ENCODE assay signal across 26 cellular contexts in the genomic region with DNA sequence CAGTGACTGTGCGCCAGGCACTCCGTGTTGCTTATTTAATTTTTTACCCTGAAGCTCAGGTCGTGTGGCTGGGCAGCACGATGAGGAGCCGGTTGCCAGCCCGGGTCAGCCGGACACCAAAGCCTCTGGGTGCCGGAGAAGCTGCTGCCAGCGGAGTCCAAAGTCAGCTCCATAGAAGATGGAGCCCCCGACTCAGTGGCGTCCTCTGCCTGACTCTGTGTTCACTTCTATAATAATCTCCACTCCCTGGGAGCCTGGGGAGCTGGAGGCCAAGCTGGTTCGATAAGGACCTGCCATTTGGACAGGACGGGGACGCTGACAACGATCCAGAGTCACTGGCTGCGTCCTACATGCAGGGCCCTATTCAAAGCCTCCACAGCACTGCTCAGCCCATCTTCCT.
DNase-seq lines count a peak whose midpoint lies in the region; ATAC-seq, FAIRE-seq and TF ChIP-seq lines count a peak whose summit lies in the region.
"Had no signal": no experiment of that assay in that cellular context is flagged by ENCODE, and none has a peak within 500 bp of the region (broad histone marks: within the 10 kb centered on the region; RNA-seq: fewer than 3 reads in every experiment).

No MANE protein-coding gene starts in this region.

- BruUV-seq in Panc1 (replicated peaks; lab: Mats Ljungman, UMichigan), result no TSS peak

- H3K23ac ChIP-seq in H1 (ENCODE audit: insufficient read length), result no peak overlapping the region

- H3K27me3 ChIP-seq in Panc1 (ENCODE audit: control insufficient read depth, insufficient read depth, low read length) (no peaks in the 10 kb centered on the region), H1 (replicated peaks in 1 of 4; ENCODE audit: control insufficient read depth in 3 of 4, extremely low read depth in 1 of 4, insufficient read depth in 3 of 4, low read length in 3 of 4) (no peaks in the 10 kb centered on the region), iPS-15b (ENCODE audit: control insufficient read depth, insufficient read depth, low read length) (no peaks in the 10 kb centered on the region), gastrocnemius medialis (no peaks in the 10 kb centered on the region)
- H3K27me3 ChIP-seq: MG63 had no signal

- 0 out of 2 replicates have a peak overlapping the region, but pooled peaks have one; percentile 65 for H2AK5ac ChIP-seq in H1 (ENCODE audit: low read depth, low read length)

- TF ChIP-seq CTCF in Panc1 (IDR thresholded peaks at IDR 0.05), result no peak
- TF ChIP-seq CTCF in H1 (IDR thresholded peaks at IDR 0.05; ENCODE audit: control extremely low read depth in 1 of 3, insufficient read depth in 1 of 3, low read depth in 1 of 3, low read length in 3 of 3), result no peak
- TF ChIP-seq CTCF in gastrocnemius medialis (IDR thresholded peaks at IDR 0.05 in 4 of 5, conservative IDR thresholded peaks at IDR 0.05 in 1 of 5), result no peak

- H3K79me1 ChIP-seq in H1 (ENCODE audit: low read depth, low read length), result peaks cover 22% of the 10 kb centered on the region

- no peak overlapping the region for H3K14ac ChIP-seq in H1 (ENCODE audit: insufficient read length)

- H3K4me1 ChIP-seq in Panc1 (ENCODE audit: control insufficient read depth, insufficient read depth, low read length), result peaks cover 66% of the 10 kb centered on the region
- H3K4me1 ChIP-seq in H1 (replicated peaks in 1 of 4; ENCODE audit: control insufficient read depth in 3 of 4, insufficient read depth in 4 of 4, low read length in 3 of 4), result peaks cover 0 to 6% (median 0%) of the 10 kb centered on the region in 4 experiments; a peak in 2 of 7 replicates
- no peaks in the 10 kb centered on the region for H3K4me1 ChIP-seq in iPS-15b (ENCODE audit: control insufficient read depth, insufficient read depth, low read length)
- H3K4me1 ChIP-seq in gastrocnemius medialis, result peaks cover 34 to 59% of the 10 kb centered on the region in 2 donors

- no peak overlapping the region for H3K18ac ChIP-seq in H1 (ENCODE audit: extremely low read depth, low read length)

- H3K9me3 ChIP-seq in Panc1 (ENCODE audit: control insufficient read depth, insufficient read depth, low read depth, low read length), result no peaks in the 10 kb centered on the region
- no peaks in the 10 kb centered on the region for H3K9me3 ChIP-seq in H1 (ENCODE audit: insufficient read depth in 2 of 2, low read depth in 1 of 2, low read length in 1 of 2)
- H3K9me3 ChIP-seq in iPS-15b (ENCODE audit: control insufficient read depth, insufficient read depth, low read length), result no peaks in the 10 kb centered on the region
- H3K9me3 ChIP-seq in gastrocnemius medialis, result no peaks in the 10 kb centered on the region
- H3K9me3 ChIP-seq: MG63 had no signal

- peak overlapping the region; percentile 73 for H3K27ac ChIP-seq in Panc1 (ENCODE audit: low read length)
- 0 out of 2 replicates have a peak overlapping the region, but pooled peaks have one; percentile 0 for H3K27ac ChIP-seq in H1 (ENCODE audit: low read depth, low read length)
- H3K27ac ChIP-seq in gastrocnemius medialis, result peak overlapping the region; percentile 4 to 88 (median 14)
- H3K27ac ChIP-seq: VCaP had no signal

- no peak overlapping the region for H2BK20ac ChIP-seq in H1 (ENCODE audit: low read length)

- no peak for FAIRE-seq in H1 (lab: Jason Lieb, UNC)

- H3K4me3 Mint-ChIP-seq in activated T-helper 1 cell treated with anti-CD3 and anti-CD28 coated beads, Interleukin-12 subunit alpha, Interleukin-12 subunit beta, Interleukin-2, Interleukin-4 antibody, amounts not matched to agents 30 ng/mL and 10 ng/mL and 1 ng/mL, durations not matched to agents 14 hours and 24 hours and 36 hours, result no peak overlapping the region
- H3K4me3 Mint-ChIP-seq: central memory CD8-positive, alpha-beta T cell; T-helper 2 cell treated with Interferon-gamma antibody and Interleukin-4, amounts not matched to agents 5 μg/mL and 100 μg/mL, for 36 hours; type B pancreatic cell had no signal

- intact Hi-C loops in Panc1 (cut with micrococcal nuclease; ENCODE audit: unreplicated experiment), result no loop called here
- intact Hi-C loops in gastrocnemius medialis (cut with DNase I; ENCODE audit: low total_unique reads), result no loop called here
- intact Hi-C loops in activated T-helper 1 cell treated with anti-CD3 and anti-CD28 coated beads, Interleukin-12 subunit alpha, Interleukin-12 subunit beta, Interleukin-2, Interleukin-4 antibody, amounts not matched to agents 30 ng/mL and 10 ng/mL and 1 ng/mL, durations not matched to agents 14 hours and 24 hours and 36 hours (cut with micrococcal nuclease), result no loop called here

- no peak overlapping the region for H3K27ac Mint-ChIP-seq in activated T-helper 1 cell treated with anti-CD3 and anti-CD28 coated beads, Interleukin-12 subunit alpha, Interleukin-12 subunit beta, Interleukin-2, Interleukin-4 antibody, amounts not matched to agents 30 ng/mL and 10 ng/mL and 1 ng/mL, durations not matched to agents 14 hours and 24 hours and 36 hours
- H3K27ac Mint-ChIP-seq: T-helper 2 cell treated with Interferon-gamma antibody and Interleukin-4, amounts not matched to agents 5 μg/mL and 100 μg/mL, for 36 hours; type B pancreatic cell had no signal

- ATAC-seq in Panc1 (no peak), gastrocnemius medialis (no peak)
- ATAC-seq: SK-N-SH treated with all-trans-retinoic acid at 6 μM for 48 hours had no signal

- H3K4ac ChIP-seq in H1 (replicated peaks; ENCODE audit: insufficient read length, low read depth, low read length), result no peak overlapping the region

- H2BK12ac ChIP-seq in H1 (ENCODE audit: low read depth, low read length), result no peak overlapping the region

- H3K9ac ChIP-seq in H1 (replicated peaks in 1 of 4; ENCODE audit: extremely low read depth in 1 of 4, low read depth in 3 of 4, low read length in 3 of 4), result no peak overlapping the region
- H3K9ac ChIP-seq in iPS-15b (ENCODE audit: low read depth, low read length), result peak overlapping the region; percentile 24

- TF ChIP-seq POLR2A in H1 (IDR thresholded peaks at IDR 0.05; ENCODE audit: control extremely low read depth in 1 of 2, low read depth in 2 of 2, low read length in 2 of 2), result no peak
- TF ChIP-seq POLR2A in gastrocnemius medialis (IDR thresholded peaks at IDR 0.05), result no peak

- no peak overlapping the region for H3K4me2 ChIP-seq in H1 (ENCODE audit: insufficient read depth in 1 of 2, low read depth in 2 of 2, low read length in 2 of 2)

- peaks cover 6% of the 10 kb centered on the region for H3K36me3 Mint-ChIP-seq in activated T-helper 1 cell treated with anti-CD3 and anti-CD28 coated beads, Interleukin-12 subunit alpha, Interleukin-12 subunit beta, Interleukin-2, Interleukin-4 antibody, amounts not matched to agents 30 ng/mL and 10 ng/mL and 1 ng/mL, durations not matched to agents 14 hours and 24 hours and 36 hours (ENCODE audit: low read depth)

- POLR2A ChIA-PET in Panc1 (lab: Charles Lee) (no interaction called here), H1 (lab: Charles Lee; ENCODE audit: partially characterized antibody) (interaction anchor here (1.2 to 1.6 kb wide), 2 partner anchors 11 to 26 kb away, joined by 4 read pairs; no protein-coding TSS in a partner anchor)

- no peak overlapping the region for H4K91ac ChIP-seq in H1 (replicated peaks; ENCODE audit: insufficient read length, low read length)

- in situ Hi-C loops in Panc1 (cut with HindIII; ENCODE audit: low pct_unique_long_range_greater_than_20kb, low sequenced_read_pairs), result no loop called here
- in situ Hi-C loops in gastrocnemius medialis (cut with MboI; ENCODE audit: low sequenced_read_pairs in 4 of 4), result no loop called here

- DNase-seq in Panc1 (ENCODE audit: low read depth, low spot score), result no peak
- DNase-seq in H1 (ENCODE audit: low read depth in 1 of 2, low spot score in 2 of 2), result no peak
- no peak for DNase-seq in gastrocnemius medialis
- no peak for DNase-seq in activated effector memory CD4-positive, alpha-beta T cell treated with Interleukin-2 at 50 U/mL for 16 hours
- no peak for DNase-seq in activated CD8-positive, alpha-beta memory T cell treated with anti-CD3 and anti-CD28 coated beads for 24 hours
- DNase-seq in activated T-helper 1 cell treated with anti-CD3 and anti-CD28 coated beads, Interleukin-12 subunit alpha, Interleukin-12 subunit beta, Interleukin-2, Interleukin-4 antibody, amounts not matched to agents 30 ng/mL and 10 ng/mL and 1 ng/mL, durations not matched to agents 14 hours and 24 hours and 36 hours (ENCODE audit: low spot score), result no peak
- DNase-seq: activated CD4-positive, alpha-beta T cell treated with anti-CD3 and anti-CD28 coated beads, Interleukin-2, amount 50 U/mL, for 4 hours; activated naive CD4-positive, alpha-beta T cell treated with Interleukin-2 at 50 U/mL for 16 hours; activated T-cell treated with anti-CD3 and anti-CD28 coated beads for 4 hours; amniotic stem cell; C1 segment of cervical spinal cord; Calu3; GOT3; MG63; NCI-H1436; NCI-H2171 treated with DMSO at 0.1 percent for 48 hours; NCI-H526; nucleus accumbens; RPMI8226 had no signal

- H3K56ac ChIP-seq in H1 (replicated peaks; ENCODE audit: insufficient read length, low read depth, low read length), result no peak overlapping the region

- H4K20me1 ChIP-seq in H1 (replicated peaks in 1 of 2; ENCODE audit: control insufficient read depth in 1 of 2, insufficient read depth in 2 of 2, low read length in 2 of 2), result peaks cover 25 to 29% of the 10 kb centered on the region in 2 experiments

- 94% methylated on average over 16 of the region's 16 CpGs; no CpG with 5 or more reads in 1 of the 2 experiments for WGBS in H1 (ENCODE audit: extremely low coverage in 1 of 2, insufficient coverage in 1 of 2, insufficient read length in 1 of 2, insufficient replicate concordance in 2 of 2, low coverage in 1 of 2, low lambda C conversion rate in 2 of 2, missing lambda C conversion rate in 1 of 2), 2 experiments

- no peaks in the 10 kb centered on the region for H3K4me1 Mint-ChIP-seq in activated T-helper 1 cell treated with anti-CD3 and anti-CD28 coated beads, Interleukin-12 subunit alpha, Interleukin-12 subunit beta, Interleukin-2, Interleukin-4 antibody, amounts not matched to agents 30 ng/mL and 10 ng/mL and 1 ng/mL, durations not matched to agents 14 hours and 24 hours and 36 hours (ENCODE audit: low read depth)

- peaks cover 0 to 24% of the 10 kb centered on the region in 2 experiments; a peak in 1 of 4 replicates for H3K79me2 ChIP-seq in H1 (ENCODE audit: control insufficient read depth in 1 of 2, insufficient read depth in 2 of 2, low read length in 2 of 2)

- H3K4me3 ChIP-seq in Panc1 (ENCODE audit: low read depth in 2 of 2, low read length in 2 of 2) (no peak overlapping the region), H1 (ENCODE audit: extremely low read depth in 1 of 4, insufficient read depth in 2 of 4, low read depth in 3 of 4, low read length in 4 of 4) (no peak overlapping the region), iPS-15b (ENCODE audit: low read depth, low read length) (no peak overlapping the region), gastrocnemius medialis (no peak overlapping the region)
- H3K4me3 ChIP-seq: lung, MG63 had no signal

- TF ChIP-seq RAD21 in H1 (IDR thresholded peaks at IDR 0.05 in 1 of 2, conservative IDR thresholded peaks at IDR 0.05 in 1 of 2; ENCODE audit: low read depth in 2 of 2, low read length in 2 of 2), result no peak

- H4K5ac ChIP-seq in H1 (ENCODE audit: insufficient read length, low read depth, low read length), result no peak overlapping the region

- H2AFZ ChIP-seq in H1 (ENCODE audit: low read length), result no peak overlapping the region

- H3K9me3 Mint-ChIP-seq in activated T-helper 1 cell treated with anti-CD3 and anti-CD28 coated beads, Interleukin-12 subunit alpha, Interleukin-12 subunit beta, Interleukin-2, Interleukin-4 antibody, amounts not matched to agents 30 ng/mL and 10 ng/mL and 1 ng/mL, durations not matched to agents 14 hours and 24 hours and 36 hours, result no peaks in the 10 kb centered on the region
- H3K9me3 Mint-ChIP-seq: central memory CD8-positive, alpha-beta T cell; T-helper 2 cell treated with Interferon-gamma antibody and Interleukin-4, amounts not matched to agents 5 μg/mL and 100 μg/mL, for 36 hours; type B pancreatic cell had no signal

- no peaks in the 10 kb centered on the region for H3K23me2 ChIP-seq in H1 (ENCODE audit: low read depth, low read length)

- TF ChIP-seq EP300 in H1 (IDR thresholded peaks at IDR 0.05; ENCODE audit: borderline replicate concordance in 1 of 2, low read depth in 2 of 2, low read length in 2 of 2), result no peak

- H2BK120ac ChIP-seq in H1 (replicated peaks; ENCODE audit: low read depth, low read length), result no peak overlapping the region

- H4K8ac ChIP-seq in H1 (ENCODE audit: extremely low read depth, insufficient read depth, low read length), result no peak overlapping the region

- no peak overlapping the region for H2BK15ac ChIP-seq in H1 (ENCODE audit: low read length)

- CTCF ChIA-PET in Panc1 (lab: Charles Lee) (no interaction called here), H1 (lab: Charles Lee; ENCODE audit: partially characterized antibody) (interaction anchor here (1.3 to 2.9 kb wide), 4 partner anchors 8 to 26 kb away, joined by 4 to 8 read pairs (median 5); no protein-coding TSS in a partner anchor)

- no peak overlapping the region for H2BK5ac ChIP-seq in H1 (ENCODE audit: low read depth, low read length)

- no peaks in the 10 kb centered on the region for H3K27me3 Mint-ChIP-seq in activated T-helper 1 cell treated with anti-CD3 and anti-CD28 coated beads, Interleukin-12 subunit alpha, Interleukin-12 subunit beta, Interleukin-2, Interleukin-4 antibody, amounts not matched to agents 30 ng/mL and 10 ng/mL and 1 ng/mL, durations not matched to agents 14 hours and 24 hours and 36 hours (ENCODE audit: insufficient read depth)
- H3K27me3 Mint-ChIP-seq: central memory CD8-positive, alpha-beta T cell; type B pancreatic cell had no signal

- H3K36me3 ChIP-seq in Panc1 (ENCODE audit: control insufficient read depth, insufficient read depth, low read length) (no peaks in the 10 kb centered on the region; the same call in 1 of the 2 replicates), H1 (ENCODE audit: control insufficient read depth in 2 of 4, insufficient read depth in 4 of 4, low read length in 3 of 4) (peaks cover 0 to 14% (median 0%) of the 10 kb centered on the region in 4 experiments; a peak in 4 of 8 replicates), iPS-15b (ENCODE audit: control insufficient read depth, insufficient read depth, low read length) (peaks cover 8% of the 10 kb centered on the region), gastrocnemius medialis (no peaks in the 10 kb centered on the region)

Comparison
In these comparisons a context has a peak if more than half of its experiments do, and no peak if none do; other contexts are left out.
1. H3K27ac ChIP-seq: peak in every context shown above with its lines; median percentile 73 in Panc1; 14 in gastrocnemius medialis; 0 in H1.